In the genomic region with DNA sequence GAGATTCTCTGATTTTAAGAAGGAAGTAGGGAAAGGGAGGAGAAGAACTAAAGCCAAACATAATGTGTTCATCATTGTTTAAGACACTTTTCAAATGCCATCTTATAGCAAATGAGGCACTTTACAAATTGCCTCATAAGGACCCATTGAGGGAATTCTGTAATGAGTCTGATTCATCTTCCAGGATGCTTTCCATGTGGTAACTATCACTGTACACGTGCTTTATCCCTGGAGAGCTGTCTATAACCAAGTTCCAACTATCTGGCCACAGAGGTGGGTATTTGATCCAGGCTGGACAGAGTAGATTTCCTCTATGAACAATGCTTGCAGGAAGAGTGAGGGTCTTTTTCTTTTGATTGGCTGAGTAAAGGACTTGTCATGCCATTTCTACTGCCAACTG, we compare ENCODE assay signal across 25 cellular contexts.
"Had no signal": no experiment of that assay in that cellular context is flagged by ENCODE, and none has a peak within 500 bp of the region (broad histone marks: within the 10 kb centered on the region; RNA-seq: fewer than 3 reads in every experiment).

No MANE protein-coding gene starts in this region.

- H3K4me3 Mint-ChIP-seq: memory B cell; natural killer cell; stimulated activated memory B cell treated with anti-CD40 and anti-IgM and Interleukin-4, amounts not matched to agents 10 μg/mL and 1 μg/mL and 100 μg/mL, for 72 hours; stimulated activated naive CD8-positive, alpha-beta T cell treated with anti-CD3 and anti-CD28 coated beads, Interleukin-15, Interleukin-2, amounts not matched to agents 100 ng/mL and 50 ng/mL, for 24 hours had no signal

- H3K4me1 Mint-ChIP-seq: memory B cell; natural killer cell; stimulated activated memory B cell treated with anti-CD40 and anti-IgM and Interleukin-4, amounts not matched to agents 10 μg/mL and 1 μg/mL and 100 μg/mL, for 72 hours had no signal

- ATAC-seq: left ventricle myocardium superior; natural killer cell; psoas muscle; right cardiac atrium; stimulated activated memory B cell treated with anti-CD40 and anti-IgM and Interleukin-4, amounts not matched to agents 10 μg/mL and 1 μg/mL and 100 μg/mL, for 72 hours; upper lobe of right lung had no signal

- H3K9me3 Mint-ChIP-seq: memory B cell had no signal

- H3K27ac Mint-ChIP-seq: memory B cell; natural killer cell; stimulated activated memory B cell treated with anti-CD40 and anti-IgM and Interleukin-4, amounts not matched to agents 10 μg/mL and 1 μg/mL and 100 μg/mL, for 72 hours; stimulated activated naive CD8-positive, alpha-beta T cell treated with anti-CD3 and anti-CD28 coated beads, Interleukin-15, Interleukin-2, amounts not matched to agents 100 ng/mL and 50 ng/mL, for 24 hours had no signal

- H3K27me3 ChIP-seq: esophagus muscularis mucosa, ovary, suprapubic skin, transverse colon, upper lobe of right lung, uterus had no signal

- FAIRE-seq: keratinocyte had no signal

- DNase-seq: caudate nucleus; cerebellar nuclear complex; cortex of kidney; foreskin melanocyte; left ventricle myocardium superior; natural killer cell; occipital lobe; ovary; posterior cingulate gyrus; psoas muscle; right cardiac atrium; stimulated activated CD4-positive, alpha-beta T cell treated with anti-CD3 and anti-CD28 coated beads, Interleukin-12 subunit alpha, Interleukin-12 subunit beta, amount 100 ng/mL, for 4 hours; stimulated activated CD4-positive, alpha-beta T cell treated with anti-CD3 and anti-CD28 coated beads, Interleukin-2, amount 100 ng/mL, for 24 hours; stimulated activated CD4-positive, alpha-beta T cell treated with anti-CD3 and anti-CD28 coated beads, Interleukin-4, amount 100 ng/mL, for 24 hours; transverse colon; upper lobe of right lung; uterus had no signal

- H3K36me3 ChIP-seq: esophagus muscularis mucosa, ovary, suprapubic skin, transverse colon, upper lobe of right lung, uterus had no signal

- H3K4me1 ChIP-seq: esophagus muscularis mucosa, psoas muscle, suprapubic skin, transverse colon, upper lobe of right lung, uterus had no signal

- H3K36me3 Mint-ChIP-seq: memory B cell; natural killer cell; stimulated activated memory B cell treated with anti-CD40 and anti-IgM and Interleukin-4, amounts not matched to agents 10 μg/mL and 1 μg/mL and 100 μg/mL, for 72 hours had no signal

- H3K4me2 ChIP-seq: smooth muscle cell had no signal

- H3K4me3 ChIP-seq: esophagus muscularis mucosa, lung, ovary, psoas muscle, smooth muscle cell, suprapubic skin, transverse colon, upper lobe of right lung, uterus had no signal

- H3K27me3 Mint-ChIP-seq: stimulated activated memory B cell treated with anti-CD40 and anti-IgM and Interleukin-4, amounts not matched to agents 10 μg/mL and 1 μg/mL and 100 μg/mL, for 72 hours had no signal

- H3K27ac ChIP-seq: esophagus muscularis mucosa, ovary, psoas muscle, suprapubic skin, transverse colon, upper lobe of right lung, uterus had no signal

- H3K9me3 ChIP-seq: esophagus muscularis mucosa, ovary, psoas muscle, suprapubic skin, transverse colon, upper lobe of right lung, uterus had no signal
